In the genomic region with DNA sequence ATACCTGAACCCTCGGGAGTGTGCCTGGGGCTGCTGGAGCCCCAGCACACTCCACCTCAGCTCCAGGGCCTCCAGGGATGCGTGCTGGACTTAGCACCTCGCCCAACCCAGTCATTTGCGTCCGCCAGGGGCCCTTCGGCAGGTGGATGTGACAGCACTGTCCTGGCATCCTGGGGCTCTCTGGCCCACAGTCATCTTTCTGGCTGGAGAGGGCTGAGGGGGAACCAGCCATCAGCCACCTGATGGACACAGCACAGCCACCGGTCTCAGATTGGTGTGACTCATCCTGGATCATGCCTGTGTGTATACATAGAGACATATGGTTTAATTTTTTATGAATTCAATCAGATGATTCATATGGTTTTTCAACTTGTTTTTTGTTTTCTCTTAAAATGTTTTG, we compare ENCODE assay signal across 32 cellular contexts. TPM values are rescaled to one million over a fixed set of nuclear protein-coding genes. Genes with fewer than 3 reads are reported as not detected.
A peak's percentile ranks its signal among the peaks of the same experiment; 100 is the strongest.
DNase-seq lines count a peak whose midpoint lies in the region; ATAC-seq and TF ChIP-seq lines count a peak whose summit lies in the region.
"Had no signal": no experiment of that assay in that cellular context is flagged by ENCODE, and none has a peak within 500 bp of the region (broad histone marks: within the 10 kb centered on the region; RNA-seq: fewer than 3 reads in every experiment).

No MANE protein-coding gene starts in this region.

- peaks cover 4% of the 10 kb centered on the region for H3F3A ChIP-seq in PC-3 (ENCODE audit: low read length, unreplicated experiment)

- H3K27me3 ChIP-seq in PC-3 (ENCODE audit: low read length) = no peaks in the 10 kb centered on the region
- H3K27me3 ChIP-seq in spleen (replicated peaks in 1 of 7) = no peaks in the 10 kb centered on the region
- H3K27me3 ChIP-seq: cardiac muscle cell had no signal

- H3K9ac ChIP-seq in PC-3 (ENCODE audit: low read length) = no peak overlapping the region

- WGBS in spleen, 5 donors = 96 to 99% (median 96%) methylated on average over 7 of the region's 7 CpGs

- POLR2A ChIA-PET in PC-3 (lab: Charles Lee; ENCODE audit: unreplicated experiment) = no interaction called here

- H4K20me1 ChIP-seq in PC-3 (ENCODE audit: low read length) = no peaks in the 10 kb centered on the region

- H2AFZ ChIP-seq in PC-3 (ENCODE audit: low read length) = no peak overlapping the region

- H3K79me2 ChIP-seq in PC-3 (ENCODE audit: low read length) = no peaks in the 10 kb centered on the region

- no peak for TF ChIP-seq POLR2A in spleen (IDR thresholded peaks at IDR 0.05)

- H3K27ac ChIP-seq in PC-3 (ENCODE audit: low read length) = no peak overlapping the region
- H3K27ac ChIP-seq in spleen = no peak overlapping the region
- H3K27ac ChIP-seq: 22Rv1, cardiac muscle cell, coronary artery had no signal

- DNase-seq in DMS53 (lab: John Stamatoyannopoulos, UW) (peak; percentile 29), DMS53 treated with DMSO at 0.1 percent for 48 hours (lab: John Stamatoyannopoulos, UW; ENCODE audit: unreplicated experiment) (no peak), PC-3 (peak; percentile 71), epithelial cell of esophagus (ENCODE audit: low read depth) (peak; percentile 51), spleen (peak; percentile 56), T-helper 1 cell (no peak)
- no peak for DNase-seq in activated CD4-positive, alpha-beta T cell treated with anti-CD3 and anti-CD28 coated beads, Interleukin-2, amount 50 U/mL, for 1 hour
- DNase-seq: activated CD4-positive, alpha-beta T cell treated with anti-CD3 and anti-CD28 coated beads, Interleukin-2, amount 10 ng/mL, durations not matched to agents 24 days and 14 days; activated gamma-delta T cell; activated naive CD8-positive, alpha-beta T cell treated with anti-CD3 and anti-CD28 coated beads for 36 hours; activated T-cell treated with anti-CD3 and anti-CD28 coated beads, Interleukin-2, amount 50 U/mL, for 1 hour; C1 segment of cervical spinal cord; DMS79 treated with DMSO at 0.1 percent for 48 hours; effector memory CD4-positive, alpha-beta T cell; GOT3; KG1; NCI-H1436; NCI-H2081 treated with DMSO at 0.1 percent for 48 hours; NCI-H226; SIG-M5; stimulated activated CD4-positive, alpha-beta T cell treated with anti-CD3 and anti-CD28 coated beads, Interleukin-15, amount 100 ng/mL, for 24 hours; stimulated activated CD4-positive, alpha-beta T cell treated with anti-CD3 and anti-CD28 coated beads, Interleukin-4, amount 100 ng/mL, for 4 hours; substantia nigra; SW 1271; trophoblast cell had no signal

- intact Hi-C loops in PC-3 (cut with micrococcal nuclease) (loop anchor here (1.0 to 2.0 kb wide), 2 partner anchors 11 to 15 kb away; a partner anchor contains a TSS), spleen (cut with DNase I; ENCODE audit: low total_unique reads) (no loop called here)

- H3K4me3 ChIP-seq in PC-3 (ENCODE audit: low read length) (no peak overlapping the region), epithelial cell of esophagus (ENCODE audit: low read length) (no peak overlapping the region), spleen (no peak overlapping the region)
- H3K4me3 ChIP-seq: cardiac muscle cell, coronary artery had no signal

- peak; percentile 99 for ATAC-seq in PC-3
- no peak for ATAC-seq in HG03521 (IDR thresholded peaks at IDR 0.05; ENCODE audit: unreplicated experiment)

- no TSS peak for BruUV-seq in PC-3 (replicated peaks; lab: Mats Ljungman, UMichigan)

- H3K9me3 ChIP-seq in PC-3 (ENCODE audit: low read length) (no peaks in the 10 kb centered on the region), spleen (no peaks in the 10 kb centered on the region)

- CTCF ChIA-PET in PC-3 (lab: Charles Lee) = no interaction called here

- TF ChIP-seq CTCF in PC-3 (conservative IDR thresholded peaks at IDR 0.05; ENCODE audit: low read depth, low read length) = no peak
- no peak for TF ChIP-seq CTCF in epithelial cell of esophagus (IDR thresholded peaks at IDR 0.05; ENCODE audit: insufficient read depth, low read depth, low read length, missing control alignments)
- no peak for TF ChIP-seq CTCF in spleen (IDR thresholded peaks at IDR 0.05 in 8 of 11, conservative IDR thresholded peaks at IDR 0.05 in 3 of 11)

- H3K36me3 ChIP-seq in PC-3 (ENCODE audit: low read depth, low read length) = no peaks in the 10 kb centered on the region
- peaks cover 0 to 26% (median 0%) of the 10 kb centered on the region in 6 donors for H3K36me3 ChIP-seq in spleen

- H3K4me2 ChIP-seq in PC-3 (ENCODE audit: low read length) = no peak overlapping the region

- H3K4me1 ChIP-seq in PC-3 (ENCODE audit: insufficient read depth, low read length) (peaks cover 9% of the 10 kb centered on the region), spleen (peaks cover 0 to 11% (median 0%) of the 10 kb centered on the region in 6 donors)

- no peaks in the 10 kb centered on the region for H3K9me2 ChIP-seq in PC-3 (replicated peaks; ENCODE audit: low read length)

RNA-seq across cellular contexts. Expression of a gene that starts 11.1 kb away (rescaled TPM):
- total RNA-seq in PC-3 (2014; rRNA removed) (3.7 and 4.7 TPM in 2 replicates), spleen (1 to 10 TPM; 2.2 to 5.7 (median 4.5) TPM)
- 1 to 10 TPM; 2.0 to 2.9 (median 2.6) TPM for polyA plus RNA-seq in spleen

RNA-seq across cellular contexts. Expression of a gene that starts 21.6 kb away (rescaled TPM):
- 124 and 153 TPM in 2 replicates for total RNA-seq in PC-3 (2014; rRNA removed)
- 100 to 1,000 TPM in 6 of 7 donors, 10 to 100 TPM in 1; 99.3 to 126 (median 114) TPM for total RNA-seq in spleen
- polyA plus RNA-seq in spleen = 10 to 100 TPM; 47.9 to 75.7 (median 55.0) TPM

RNA-seq across cellular contexts. Expression of a gene that starts 48.8 kb away (rescaled TPM):
- total RNA-seq in PC-3 (2014; rRNA removed) = 1.6 TPM in 1 of 2 replicates, not detected in the other
- 100 to 1,000 TPM in 3 of 7 donors, 10 to 100 TPM in 4; 39.7 to 117 (median 83.6) TPM for total RNA-seq in spleen
- polyA plus RNA-seq in spleen = 100 to 1,000 TPM; 165 to 292 (median 176) TPM
- total RNA-seq: activated CD4-positive, alpha-beta T cell treated with anti-CD3 and anti-CD28 coated beads, Interleukin-2, amount 10 ng/mL, durations not matched to agents 24 days and 14 days; activated naive CD8-positive, alpha-beta T cell treated with anti-CD3 and anti-CD28 coated beads for 36 hours; HT1080; pulmonary artery endothelial cell had no signal
- polyA plus RNA-seq: keratinocyte had no signal

Comparison
In these comparisons a context has a peak if more than half of its experiments do, and no peak if none do; other contexts are left out.
1. DNase-seq: peak in DMS53 (single experiment), PC-3 (single experiment), epithelial cell of esophagus (single experiment) and spleen (single experiment); none in DMS53 treated with DMSO at 0.1 percent for 48 hours (single experiment), activated CD4-positive, alpha-beta T cell treated with anti-CD3 and anti-CD28 coated beads, Interleukin-2, amount 50 U/mL, for 1 hour (single experiment) and T-helper 1 cell (0 of 5).
2. RNA of a gene that starts 48.8 kb away (total RNA-seq): 39.7 to 117 TPM in spleen; 1.6 TPM in PC-3; every median in the first group is over 10 times any median in the second.